Comparison of ENCODE assay signal across 10 cellular contexts in genomic region chr19:41296323-41296935, GRCh38. TPM values are rescaled to one million over a fixed set of nuclear protein-coding genes. Genes with fewer than 3 reads are reported as not detected.
DNase-seq lines count a peak whose midpoint lies in the region; ATAC-seq and TF ChIP-seq lines count a peak whose summit lies in the region.
"Had no signal": no experiment of that assay in that cellular context is flagged by ENCODE, and none has a peak within 500 bp of the region (broad histone marks: within the 10 kb centered on the region; RNA-seq: fewer than 3 reads in every experiment).

No MANE protein-coding gene starts in this region.

- H3K4me1 Mint-ChIP-seq in activated naive CD8-positive, alpha-beta T cell treated with anti-CD3 and anti-CD28 coated beads, Interleukin-2, amount 10 ng/mL, durations not matched to agents 7 days and 5 days = peaks cover 67% of the 10 kb centered on the region

- no peaks in the 10 kb centered on the region for H3K9me3 ChIP-seq in lung (ENCODE audit: control insufficient read depth in 2 of 2, insufficient read depth in 1 of 2, low read length in 1 of 2)
- H3K9me3 ChIP-seq in tibial artery = no peaks in the 10 kb centered on the region

- TF ChIP-seq CTCF in lung (IDR thresholded peaks at IDR 0.05; ENCODE audit: control extremely low read depth, extremely low read depth) (no peak), tibial artery (IDR thresholded peaks at IDR 0.05) (no peak)

- peaks cover 11 to 33% of the 10 kb centered on the region in 2 donors for H3K4me1 ChIP-seq in lung (ENCODE audit: control insufficient read depth in 2 of 2, insufficient read depth in 2 of 2, low read length in 2 of 2)
- peaks cover 0 to 56% (median 48%) of the 10 kb centered on the region in 4 donors for H3K4me1 ChIP-seq in tibial artery

- H3K36me3 Mint-ChIP-seq in activated naive CD8-positive, alpha-beta T cell treated with anti-CD3 and anti-CD28 coated beads, Interleukin-2, amount 10 ng/mL, durations not matched to agents 7 days and 5 days = peaks cover 53% of the 10 kb centered on the region

- H3K36me3 ChIP-seq in lung (ENCODE audit: control insufficient read depth in 2 of 2, insufficient read depth in 2 of 2, low read length in 2 of 2) (peaks cover 39 to 66% of the 10 kb centered on the region in 2 donors), tibial artery (peaks cover 40 to 77% (median 64%) of the 10 kb centered on the region in 3 donors)

- peak overlapping the region; percentile 63 for H3K27ac Mint-ChIP-seq in activated naive CD8-positive, alpha-beta T cell treated with anti-CD3 and anti-CD28 coated beads, Interleukin-2, amount 10 ng/mL, durations not matched to agents 7 days and 5 days

- intact Hi-C loops in tibial artery (cut with DNase I; ENCODE audit: low total_unique reads) = no loop called here

- H3K9me3 Mint-ChIP-seq in activated naive CD8-positive, alpha-beta T cell treated with anti-CD3 and anti-CD28 coated beads, Interleukin-2, amount 10 ng/mL, durations not matched to agents 7 days and 5 days = no peaks in the 10 kb centered on the region

- H3K4me3 ChIP-seq in lung (no peak overlapping the region), tibial artery (no peak overlapping the region)

- no peak for ATAC-seq in activated naive CD8-positive, alpha-beta T cell treated with anti-CD3 and anti-CD28 coated beads, Interleukin-2, amount 10 ng/mL, durations not matched to agents 7 days and 5 days (ENCODE audit: low read depth)
- no peak for ATAC-seq in lung (ENCODE audit: insufficient read depth, low FRiP score)
- ATAC-seq: HepG2 had no signal

- POLR2A ChIA-PET in activated naive CD8-positive, alpha-beta T cell treated with anti-CD3 and anti-CD28 coated beads, Interleukin-2, amount 10 ng/mL, durations not matched to agents 7 days and 5 days (lab: Charles Lee) = interaction anchor here (0.6 kb wide), 1 partner anchor 19 kb away, joined by 4 read pairs; no protein-coding TSS in a partner anchor

- peak overlapping the region; percentile 48 to 66 for H3K27ac ChIP-seq in lung (ENCODE audit: low read depth in 1 of 2, low read length in 1 of 2)
- peak overlapping the region; percentile 74 to 82 for H3K27ac ChIP-seq in tibial artery

- peak; percentile 66 for DNase-seq in activated effector memory CD4-positive, alpha-beta T cell treated with anti-CD3 and anti-CD28 coated beads, Interleukin-2, amount 50 U/mL, for 16 hours
- no peak for DNase-seq in activated effector memory CD4-positive, alpha-beta T cell treated with Interleukin-2 at 50 U/mL for 16 hours
- no peak for DNase-seq in activated naive CD8-positive, alpha-beta T cell treated with anti-CD3 and anti-CD28 coated beads, Interleukin-2, amount 10 ng/mL, durations not matched to agents 7 days and 5 days
- DNase-seq in lung (ENCODE audit: low spot score) (no peak), tibial artery (no peak), NCI-H446 treated with DMSO at 0.1 percent for 48 hours (lab: John Stamatoyannopoulos, UW) (no peak), Kasumi-1 (lab: John Stamatoyannopoulos, UW) (no peak), HT-29 (ENCODE audit: low spot score) (no peak)
- DNase-seq: erythroblast had no signal

- WGBS in lung, 2 donors = 59 to 77% methylated on average over 2 of the region's 2 CpGs

- H3K27me3 ChIP-seq in lung (ENCODE audit: control insufficient read depth, insufficient read depth) (no peaks in the 10 kb centered on the region), tibial artery (no peaks in the 10 kb centered on the region)

- no peaks in the 10 kb centered on the region for H3K27me3 Mint-ChIP-seq in activated naive CD8-positive, alpha-beta T cell treated with anti-CD3 and anti-CD28 coated beads, Interleukin-2, amount 10 ng/mL, durations not matched to agents 7 days and 5 days

- H3K4me3 Mint-ChIP-seq in activated naive CD8-positive, alpha-beta T cell treated with anti-CD3 and anti-CD28 coated beads, Interleukin-2, amount 10 ng/mL, durations not matched to agents 7 days and 5 days = no peak overlapping the region

RNA-seq across cellular contexts. Expression of gene CCDC97, which starts 13.5 kb away (rescaled TPM):
- total RNA-seq in activated naive CD8-positive, alpha-beta T cell treated with anti-CD3 and anti-CD28 coated beads, Interleukin-2, amount 10 ng/mL, durations not matched to agents 7 days and 5 days = 10 to 100 TPM; 37.8 to 40.8 TPM
- total RNA-seq in lung = 10 to 100 TPM; 19.7 to 39.9 TPM
- polyA plus RNA-seq in lung = 10 to 100 TPM; 13.2 to 22.2 TPM
- 34.5 and 39.5 TPM in 2 replicates for total RNA-seq in HT-29 (2014; rRNA removed; shearing (Covaris generic))

RNA-seq across cellular contexts. Expression of gene HNRNPUL1, which starts 32.3 kb away (rescaled TPM):
- 100 to 1,000 TPM; 301 to 333 TPM for total RNA-seq in activated naive CD8-positive, alpha-beta T cell treated with anti-CD3 and anti-CD28 coated beads, Interleukin-2, amount 10 ng/mL, durations not matched to agents 7 days and 5 days
- total RNA-seq in lung = 100 to 1,000 TPM; 192 to 198 TPM
- polyA plus RNA-seq in lung = 10 to 100 TPM; 92.2 to 96.0 TPM
- 294 and 300 TPM in 2 replicates for total RNA-seq in HT-29 (2014; rRNA removed; shearing (Covaris generic))

RNA-seq across cellular contexts. Expression of gene TGFB1, which starts 57.3 kb away (rescaled TPM):
- 100 to 1,000 TPM; 172 to 179 TPM for total RNA-seq in activated naive CD8-positive, alpha-beta T cell treated with anti-CD3 and anti-CD28 coated beads, Interleukin-2, amount 10 ng/mL, durations not matched to agents 7 days and 5 days
- total RNA-seq in lung = 10 to 100 TPM; 18.0 to 88.8 TPM
- 10 to 100 TPM; 27.8 to 67.3 TPM for polyA plus RNA-seq in lung
- total RNA-seq in HT-29 (2014; rRNA removed; shearing (Covaris generic)) = 2.5 and 2.6 TPM in 2 replicates
